ENCODE assay signal across 8 cellular contexts in the genomic region with DNA sequence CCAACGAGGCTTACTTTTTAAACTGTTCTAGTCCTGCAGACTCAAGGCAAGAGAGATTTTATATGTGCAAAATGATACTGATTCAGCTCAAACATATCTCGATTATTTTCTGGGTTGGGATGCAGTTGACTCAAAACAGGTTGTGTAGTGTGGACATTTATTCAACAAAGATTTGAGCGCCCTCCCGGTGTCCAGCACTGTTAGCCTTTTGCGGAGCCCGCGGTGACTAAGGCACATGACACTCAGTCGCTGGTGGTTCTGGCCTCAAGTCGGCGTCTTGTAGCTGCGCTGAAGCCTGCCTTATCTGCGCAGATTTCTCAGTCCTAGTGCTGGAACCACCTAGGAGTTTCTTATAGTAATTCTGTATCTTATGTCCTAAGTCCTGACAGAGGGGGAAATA. TPM values are rescaled to one million over a fixed set of nuclear protein-coding genes. Genes with fewer than 3 reads are reported as not detected.
DNase-seq lines count a peak whose midpoint lies in the region; ATAC-seq, FAIRE-seq and TF ChIP-seq lines count a peak whose summit lies in the region.

No MANE protein-coding gene starts in this region.

- H3K27ac ChIP-seq in GM12878 (ENCODE audit: control insufficient read depth, insufficient read depth) (no peak overlapping the region), prostate gland (peak overlapping the region; percentile 92 to 95)

- H3K9me3 ChIP-seq in GM12878 (replicated peaks; ENCODE audit: control insufficient read depth, insufficient read depth, low read length): no peaks in the 10 kb centered on the region
- no peaks in the 10 kb centered on the region for H3K9me3 ChIP-seq in prostate gland

- 24% methylated on average over 12 of the region's 12 CpGs for WGBS in GM12878 (ENCODE audit: insufficient coverage, insufficient replicate concordance, low lambda C conversion rate, missing lambda C conversion rate)
- 1% methylated on average over 12 of the region's 12 CpGs for WGBS in prostate gland

- H3K4me2 ChIP-seq in GM12878 (ENCODE audit: control insufficient read depth, insufficient read depth): no peak overlapping the region; the same call in 1 of the 2 replicates

- TF ChIP-seq CTCF in GM12878 (IDR thresholded peaks at IDR 0.05 in 2 of 3, conservative IDR thresholded peaks at IDR 0.05 in 1 of 3; ENCODE audit: control insufficient read depth in 2 of 3, extremely low read depth in 1 of 3, insufficient read depth in 1 of 3, low read depth in 3 of 3, low read length in 3 of 3) (peak in 1 of 3 experiments; percentile 16; a peak in 1 of 6 replicates), prostate gland (IDR thresholded peaks at IDR 0.05) (peak in 3 of 4 experiments; percentile 30 to 62 (median 38))

- no peak for TF ChIP-seq RAD21 in GM12878 (IDR thresholded peaks at IDR 0.05; ENCODE audit: insufficient read depth, low read depth, low read length)

- H3K27me3 ChIP-seq in GM12878 (replicated peaks in 1 of 2; ENCODE audit: control insufficient read depth in 2 of 2, insufficient read depth in 2 of 2, low read length in 1 of 2) (peaks cover 6 to 10% of the 10 kb centered on the region in 2 experiments; a peak in 3 of 4 replicates), prostate gland (replicated peaks; ENCODE audit: insufficient read depth) (no peaks in the 10 kb centered on the region)

- CTCF ChIA-PET in GM12878 (lab: Yijun Ruan, JAX): interaction anchor here (0.8 to 2.1 kb wide), 2 partner anchors 84 to 197 kb away, joined by 3 to 9 read pairs; no protein-coding TSS in a partner anchor

- no peak for TF ChIP-seq EP300 in GM12878 (IDR thresholded peaks at IDR 0.05; ENCODE audit: borderline replicate concordance in 1 of 2, control insufficient read depth in 1 of 2, low read depth in 2 of 2, low read length in 2 of 2)

- POLR2A ChIA-PET in GM12878 (lab: Charles Lee): no interaction called here

- no peak overlapping the region for H3K4me3 ChIP-seq in GM12878
- peak overlapping the region; percentile 77 to 82 for H3K4me3 ChIP-seq in prostate gland

- intact Hi-C loops in GM12878 (cut with micrococcal nuclease; ENCODE audit: unreplicated experiment): loop anchor here (5.0 kb wide), 2 partner anchors 85 to 345 kb away; no protein-coding TSS in a partner anchor
- intact Hi-C loops in prostate gland (cut with DNase I): loop anchor here (5.0 to 10.0 kb wide), 4 partner anchors 202 to 645 kb away; a partner anchor contains a TSS

- peak; percentile 8; the same call in 2 of the 3 replicates for ATAC-seq in GM12878
- ATAC-seq in HG02852 (IDR thresholded peaks at IDR 0.05; ENCODE audit: unreplicated experiment): no peak

- TF ChIP-seq POLR2A in GM12878 (IDR thresholded peaks at IDR 0.05; ENCODE audit: low read depth, low read length) (no peak), prostate gland (IDR thresholded peaks at IDR 0.05) (no peak)

- DNase-seq in NCI-H2227 (lab: John Stamatoyannopoulos, UW; ENCODE audit: unreplicated experiment) (peak; percentile 26), NCI-H2227 treated with DMSO at 0.1 percent for 48 hours (lab: John Stamatoyannopoulos, UW) (no peak), NCI-H2196 treated with DMSO at 0.1 percent for 48 hours (lab: John Stamatoyannopoulos, UW; ENCODE audit: unreplicated experiment) (peak; percentile 40), GM12878 (ENCODE audit: low read depth, low spot score) (no peak), hypothalamus (lab: John Stamatoyannopoulos, UW) (peak in 45 of 51 donors; percentile 3 to 72 (median 37)), prostate gland (ENCODE audit: low spot score) (peak; percentile 79)
- DNase-seq in stimulated activated CD4-positive, alpha-beta T cell treated with anti-CD3 and anti-CD28 coated beads, Interleukin-4, amount 100 ng/mL, for 24 hours: no peak

- no peak overlapping the region for H3K9ac ChIP-seq in GM12878 (ENCODE audit: control insufficient read depth, insufficient read depth, low read length)

- no peaks in the 10 kb centered on the region; the same call in 1 of the 2 replicates for H3K4me1 ChIP-seq in GM12878 (ENCODE audit: control insufficient read depth, insufficient read depth, low read length)
- H3K4me1 ChIP-seq in prostate gland (replicated peaks): no peaks in the 10 kb centered on the region

- RAD21 ChIA-PET in GM12878 (lab: Charles Lee; ENCODE audit: unreplicated experiment): interaction anchor here (1.1 kb wide), 1 partner anchor 173 kb away, joined by 3 read pairs; no protein-coding TSS in a partner anchor

- no peak overlapping the region for H2AFZ ChIP-seq in GM12878 (ENCODE audit: control insufficient read depth, low read depth, low read length)

- no peak for FAIRE-seq in GM12878 (lab: Jason Lieb, UNC)

- in situ Hi-C loops in GM12878 (cut with MboI): no loop called here

- no peaks in the 10 kb centered on the region for H4K20me1 ChIP-seq in GM12878 (ENCODE audit: control insufficient read depth, insufficient read depth)

- SMC1A ChIA-PET in GM12878 (lab: Charles Lee; ENCODE audit: uncharacterized antibody, unreplicated experiment): interaction anchor here (0.6 kb wide), 1 partner anchor 287 kb away, joined by 3 read pairs; no protein-coding TSS in a partner anchor

- BruUV-seq in GM12878 (replicated peaks; lab: Mats Ljungman, UMichigan): no TSS peak

- H3K36me3 ChIP-seq in GM12878 (ENCODE audit: control insufficient read depth in 2 of 2, insufficient read depth in 2 of 2, low read length in 1 of 2): no peaks in the 10 kb centered on the region
- no peaks in the 10 kb centered on the region for H3K36me3 ChIP-seq in prostate gland

- H3K79me2 ChIP-seq in GM12878 (ENCODE audit: control insufficient read depth, insufficient read depth, low read length): no peaks in the 10 kb centered on the region

TF ChIP-seq in GM12878, 131 proteins besides CTCF, POLR2A, EP300 and RAD21:
- no peak for TF ChIP-seq JUNB (IDR thresholded peaks at IDR 0.05)
- TF ChIP-seq CREM (IDR thresholded peaks at IDR 0.05; ENCODE audit: low read depth): no peak
- no peak for TF ChIP-seq MEF2A (IDR thresholded peaks at IDR 0.05; ENCODE audit: insufficient read depth, low read depth, low read length)
- TF ChIP-seq, protein P1, sequence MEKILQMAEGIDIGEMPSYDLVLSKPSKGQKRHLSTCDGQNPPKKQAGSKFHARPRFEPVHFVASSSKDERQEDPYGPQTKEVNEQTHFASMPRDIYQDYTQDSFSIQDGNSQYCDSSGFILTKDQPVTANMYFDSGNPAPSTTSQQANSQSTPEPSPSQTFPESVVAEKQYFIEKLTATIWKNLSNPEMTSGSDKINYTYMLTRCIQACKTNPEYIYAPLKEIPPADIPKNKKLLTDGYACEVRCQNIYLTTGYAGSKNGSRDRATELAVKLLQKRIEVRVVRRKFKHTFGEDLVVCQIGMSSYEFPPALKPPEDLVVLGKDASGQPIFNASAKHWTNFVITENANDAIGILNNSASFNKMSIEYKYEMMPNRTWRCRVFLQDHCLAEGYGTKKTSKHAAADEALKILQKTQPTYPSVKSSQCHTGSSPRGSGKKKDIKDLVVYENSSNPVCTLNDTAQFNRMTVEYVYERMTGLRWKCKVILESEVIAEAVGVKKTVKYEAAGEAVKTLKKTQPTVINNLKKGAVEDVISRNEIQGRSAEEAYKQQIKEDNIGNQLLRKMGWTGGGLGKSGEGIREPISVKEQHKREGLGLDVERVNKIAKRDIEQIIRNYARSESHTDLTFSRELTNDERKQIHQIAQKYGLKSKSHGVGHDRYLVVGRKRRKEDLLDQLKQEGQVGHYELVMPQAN (conservative IDR thresholded peaks at IDR 0.05): no peak
- no peak for TF ChIP-seq TARDBP (IDR thresholded peaks at IDR 0.05; ENCODE audit: borderline replicate concordance)

RNA-seq across cellular contexts. Expression of a gene that starts 0.9 kb away (rescaled TPM):
- 6.2 and 6.5 TPM in 2 replicates for total RNA-seq in GM12878 (2013; cell fraction: nucleolus; rRNA removed)
- total RNA-seq in GM12878 (2014; rRNA removed): 0.22 and 0.23 TPM in 2 replicates
- 0.37 and 0.40 TPM in 2 replicates for total RNA-seq in GM12878 (2014; rRNA removed; fragmentation: Illumina TruSeq; extraction: Trizol)
- 0.18 and 0.53 TPM in 2 replicates for total RNA-seq in GM12878 (2021)
- 0.41 TPM for polyA plus RNA-seq in GM12878 (2011; ENCODE audit: low read depth)
- polyA plus RNA-seq in GM12878 (2011; rRNA removed): 7.5 and 10.2 TPM in 2 replicates
- 3.4 and 3.5 TPM in 2 replicates for polyA plus RNA-seq in GM12878 (2011; cell fraction: cytosol; rRNA removed)
- 3.1 and 4.2 TPM in 2 replicates for polyA plus RNA-seq in GM12878 (2011; cell fraction: nucleus; rRNA removed)
- polyA plus RNA-seq in GM12878 (2012): 0.34 and 0.36 TPM in 2 replicates
- polyA plus RNA-seq in GM12878 (2014; fragmentation: Illumina TruSeq; extraction: Trizol): 0.29 and 0.30 TPM in 2 replicates
- under 1 TPM; 0.16 TPM for polyA plus RNA-seq in GM12878 (2014; fragmentation: Nextera tagmentation; extraction: Ambion mirVana)
- 0.16 and 0.27 TPM in 2 replicates for polyA plus RNA-seq in GM12878 (2014; rRNA removed)
- polyA plus RNA-seq in GM12878 (2016; fragmentation: Nextera tagmentation; extraction: Ambion mirVana): under 1 TPM; 0.05 to 0.35 TPM
- polyA minus RNA-seq in GM12878 (2011; rRNA and poly(A)+ RNA removed): 12.1 and 12.2 TPM in 2 replicates
- 2.8 and 3.7 TPM in 2 replicates for polyA minus RNA-seq in GM12878 (2011; cell fraction: cytosol; rRNA and poly(A)+ RNA removed)
- polyA minus RNA-seq in GM12878 (2011; cell fraction: nucleus; rRNA and poly(A)+ RNA removed): 16.0 and 19.3 TPM in 2 replicates
- 10 to 100 TPM; 22.2 to 50.4 TPM for total RNA-seq in prostate gland

Comparison
In these comparisons a context has a peak if more than half of its experiments do, and no peak if none do; other contexts are left out.
1. DNase-seq: peak in NCI-H2227 (single experiment), NCI-H2196 treated with DMSO at 0.1 percent for 48 hours (single experiment), hypothalamus (45 of 51) and prostate gland (single experiment); none in NCI-H2227 treated with DMSO at 0.1 percent for 48 hours (single experiment), GM12878 (single experiment) and stimulated activated CD4-positive, alpha-beta T cell treated with anti-CD3 and anti-CD28 coated beads, Interleukin-4, amount 100 ng/mL, for 24 hours (single experiment).